ENCODE assay signal across 1 cellular context in the genomic region with DNA sequence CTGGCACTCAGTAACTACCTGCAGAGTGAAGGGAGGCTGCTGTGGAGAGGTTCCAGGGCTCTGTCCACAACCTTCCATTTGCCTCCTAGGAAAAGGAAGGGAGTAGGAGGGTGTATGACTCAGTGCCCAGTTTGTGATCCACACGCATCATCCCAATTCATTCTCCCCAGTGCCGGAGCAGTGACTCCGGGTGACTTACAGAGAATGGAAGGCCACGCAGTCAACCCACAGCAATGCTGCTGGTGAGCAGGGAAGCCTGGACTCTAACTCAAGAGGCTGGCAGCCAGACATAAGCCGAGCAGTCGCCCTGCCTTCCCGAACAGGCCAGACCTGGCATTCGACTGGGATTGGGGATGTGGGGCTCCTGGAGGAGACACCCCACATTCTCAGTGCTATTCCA.
TF ChIP-seq lines count a peak whose summit lies in the region.

No MANE protein-coding gene starts in this region.

TF ChIP-seq in WTC11, 78 proteins besides CTCF, POLR2A, EP300 and RAD21 (continued from another document):
- TF ChIP-seq, protein P1, sequence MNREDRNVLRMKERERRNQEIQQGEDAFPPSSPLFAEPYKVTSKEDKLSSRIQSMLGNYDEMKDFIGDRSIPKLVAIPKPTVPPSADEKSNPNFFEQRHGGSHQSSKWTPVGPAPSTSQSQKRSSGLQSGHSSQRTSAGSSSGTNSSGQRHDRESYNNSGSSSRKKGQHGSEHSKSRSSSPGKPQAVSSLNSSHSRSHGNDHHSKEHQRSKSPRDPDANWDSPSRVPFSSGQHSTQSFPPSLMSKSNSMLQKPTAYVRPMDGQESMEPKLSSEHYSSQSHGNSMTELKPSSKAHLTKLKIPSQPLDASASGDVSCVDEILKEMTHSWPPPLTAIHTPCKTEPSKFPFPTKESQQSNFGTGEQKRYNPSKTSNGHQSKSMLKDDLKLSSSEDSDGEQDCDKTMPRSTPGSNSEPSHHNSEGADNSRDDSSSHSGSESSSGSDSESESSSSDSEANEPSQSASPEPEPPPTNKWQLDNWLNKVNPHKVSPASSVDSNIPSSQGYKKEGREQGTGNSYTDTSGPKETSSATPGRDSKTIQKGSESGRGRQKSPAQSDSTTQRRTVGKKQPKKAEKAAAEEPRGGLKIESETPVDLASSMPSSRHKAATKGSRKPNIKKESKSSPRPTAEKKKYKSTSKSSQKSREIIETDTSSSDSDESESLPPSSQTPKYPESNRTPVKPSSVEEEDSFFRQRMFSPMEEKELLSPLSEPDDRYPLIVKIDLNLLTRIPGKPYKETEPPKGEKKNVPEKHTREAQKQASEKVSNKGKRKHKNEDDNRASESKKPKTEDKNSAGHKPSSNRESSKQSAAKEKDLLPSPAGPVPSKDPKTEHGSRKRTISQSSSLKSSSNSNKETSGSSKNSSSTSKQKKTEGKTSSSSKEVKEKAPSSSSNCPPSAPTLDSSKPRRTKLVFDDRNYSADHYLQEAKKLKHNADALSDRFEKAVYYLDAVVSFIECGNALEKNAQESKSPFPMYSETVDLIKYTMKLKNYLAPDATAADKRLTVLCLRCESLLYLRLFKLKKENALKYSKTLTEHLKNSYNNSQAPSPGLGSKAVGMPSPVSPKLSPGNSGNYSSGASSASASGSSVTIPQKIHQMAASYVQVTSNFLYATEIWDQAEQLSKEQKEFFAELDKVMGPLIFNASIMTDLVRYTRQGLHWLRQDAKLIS (CRISPR knock-in tag; IDR thresholded peaks at IDR 0.05; ENCODE audit: borderline replicate concordance) = no peak
- no peak for TF ChIP-seq CREB1 (CRISPR knock-in tag; IDR thresholded peaks at IDR 0.05)
- TF ChIP-seq, protein P2, sequence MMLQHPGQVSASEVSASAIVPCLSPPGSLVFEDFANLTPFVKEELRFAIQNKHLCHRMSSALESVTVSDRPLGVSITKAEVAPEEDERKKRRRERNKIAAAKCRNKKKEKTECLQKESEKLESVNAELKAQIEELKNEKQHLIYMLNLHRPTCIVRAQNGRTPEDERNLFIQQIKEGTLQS (CRISPR knock-in tag; conservative IDR thresholded peaks at IDR 0.05) = no peak
- TF ChIP-seq, protein P3, sequence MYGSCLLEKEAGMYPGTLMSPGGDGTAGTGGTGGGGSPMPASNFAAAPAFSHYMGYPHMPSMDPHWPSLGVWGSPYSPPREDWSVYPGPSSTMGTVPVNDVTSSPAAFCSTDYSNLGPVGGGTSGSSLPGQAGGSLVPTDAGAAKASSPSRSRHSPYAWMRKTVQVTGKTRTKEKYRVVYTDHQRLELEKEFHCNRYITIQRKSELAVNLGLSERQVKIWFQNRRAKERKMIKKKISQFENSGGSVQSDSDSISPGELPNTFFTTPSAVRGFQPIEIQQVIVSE (CRISPR knock-in tag; IDR thresholded peaks at IDR 0.05; ENCODE audit: borderline replicate concordance) = no peak
